Comparison of ENCODE assay signal across 3 cellular contexts in genomic region chr13:97425570-97425969, GRCh38.
TF ChIP-seq lines count a peak whose summit lies in the region.

No MANE protein-coding gene starts in this region.

TF ChIP-seq in SK-N-SH, 30 proteins besides CTCF, POLR2A, EP300 and RAD21:
- TF ChIP-seq GATA2 (CRISPR knock-in tag; IDR thresholded peaks at IDR 0.05) (peak; percentile 43; the same call in 1 of the 2 replicates), IRF3 (IDR thresholded peaks at IDR 0.05; ENCODE audit: low read depth, low read length) (no peak), USF2 (IDR thresholded peaks at IDR 0.05; ENCODE audit: borderline replicate concordance, low read depth, low read length) (no peak), FOXM1 (IDR thresholded peaks at IDR 0.05; ENCODE audit: low read depth) (no peak), FOXJ3 (CRISPR knock-in tag; IDR thresholded peaks at IDR 0.05) (no peak), RFX5 (IDR thresholded peaks at IDR 0.05; ENCODE audit: low read length) (no peak), MXI1 (IDR thresholded peaks at IDR 0.05; ENCODE audit: low read depth, low read length) (no peak)
TF ChIP-seq in SK-N-SH: peak in this region for 1.

TF ChIP-seq in SK-N-SH treated with all-trans-retinoic acid at 6 μM for 48 hours, 23 proteins besides CTCF, POLR2A, EP300 and RAD21:
- TF ChIP-seq POU6F1 (CRISPR knock-in tag; IDR thresholded peaks at IDR 0.05; ENCODE audit: borderline replicate concordance, low read depth) (no peak), TCF4 (CRISPR knock-in tag; IDR thresholded peaks at IDR 0.05; ENCODE audit: borderline replicate concordance) (no peak; the same call in 1 of the 2 replicates), ZNF565 (CRISPR knock-in tag; conservative IDR thresholded peaks at IDR 0.05; ENCODE audit: low read depth) (no peak), ARNTL (CRISPR knock-in tag; IDR thresholded peaks at IDR 0.05; ENCODE audit: borderline replicate concordance, low read depth) (no peak), SNAI2 (CRISPR knock-in tag; IDR thresholded peaks at IDR 0.05) (no peak), OSR1 (CRISPR knock-in tag; IDR thresholded peaks at IDR 0.05) (no peak), ISL1 (CRISPR knock-in tag; IDR thresholded peaks at IDR 0.05) (no peak), CSRNP3 (CRISPR knock-in tag; IDR thresholded peaks at IDR 0.05) (no peak), BACH2 (CRISPR knock-in tag; IDR thresholded peaks at IDR 0.05; ENCODE audit: borderline replicate concordance) (no peak), ZFP30 (CRISPR knock-in tag; IDR thresholded peaks at IDR 0.05) (no peak), ESRRG (CRISPR knock-in tag; IDR thresholded peaks at IDR 0.05) (no peak), TSHZ2 (CRISPR knock-in tag; IDR thresholded peaks at IDR 0.05) (no peak)

TF ChIP-seq in K562, 482 proteins besides CTCF, POLR2A, EP300 and RAD21:
- peak; percentile 52 for TF ChIP-seq CBFA2T3 (IDR thresholded peaks at IDR 0.05)
- peak; percentile 34 to 56; a peak in 2 of 4 replicates for TF ChIP-seq KDM1A (IDR thresholded peaks at IDR 0.05)
- TF ChIP-seq ZNF695 (CRISPR knock-in tag; IDR thresholded peaks at IDR 0.05) = no peak
- peak in 1 of 2 experiments; percentile 43; a peak in 1 of 4 replicates for TF ChIP-seq TRIM24 (IDR thresholded peaks at IDR 0.05)
- TF ChIP-seq CBFA2T2 (conservative IDR thresholded peaks at IDR 0.05) = 0 out of 2 replicates have a peak, but pooled peaks have one; percentile 4
- TF ChIP-seq KLF6 (CRISPR knock-in tag; IDR thresholded peaks at IDR 0.05; ENCODE audit: borderline replicate concordance) = no peak
- TF ChIP-seq RCOR1 (IDR thresholded peaks at IDR 0.05; ENCODE audit: borderline replicate concordance in 1 of 2, low read depth in 2 of 2, low read length in 2 of 2) = peak in 1 of 2 experiments; percentile 55; a peak in 1 of 4 replicates
- no peak for TF ChIP-seq PURB (CRISPR knock-in tag; IDR thresholded peaks at IDR 0.05; ENCODE audit: low read depth)
